Comparison of ENCODE assay signal across 28 cellular contexts in genomic region chr10:76244061-76244686, GRCh38.
"Had no signal": no experiment of that assay in that cellular context is flagged by ENCODE, and none has a peak within 500 bp of the region (broad histone marks: within the 10 kb centered on the region; RNA-seq: fewer than 3 reads in every experiment).

No MANE protein-coding gene starts in this region.

- H3K4me1 ChIP-seq: breast epithelium, heart left ventricle, pancreas, psoas muscle, right atrium auricular region, spleen had no signal

- H3K27ac ChIP-seq: breast epithelium, heart left ventricle, pancreas, psoas muscle, right atrium auricular region, WERI-Rb-1 had no signal

- H3K4me1 Mint-ChIP-seq: activated naive CD4-positive, alpha-beta T cell treated with anti-CD3 and anti-CD28 coated beads, Interleukin-2, amount 10 ng/mL, durations not matched to agents 7 days and 5 days; activated naive CD8-positive, alpha-beta T cell treated with anti-CD3 and anti-CD28 coated beads, Interleukin-2, amount 10 ng/mL, durations not matched to agents 7 days and 5 days; central memory CD8-positive, alpha-beta T cell; immature natural killer cell; T-helper 17 cell had no signal

- ATAC-seq: activated CD4-positive, CD25-positive, alpha-beta regulatory T cell treated with anti-CD3 and anti-CD28 coated beads, Interleukin-2, amount 50 U/mL, for 24 hours; heart left ventricle; left lobe of liver; naive thymus-derived CD4-positive, alpha-beta T cell; pancreas; psoas muscle; T-helper 17 cell had no signal

- H3K27me3 Mint-ChIP-seq: activated CD4-positive, alpha-beta memory T cell treated with anti-CD3 and anti-CD28 coated beads for 36 hours; activated naive CD4-positive, alpha-beta T cell treated with anti-CD3 and anti-CD28 coated beads, Interleukin-2, amount 10 ng/mL, durations not matched to agents 7 days and 5 days; activated naive CD8-positive, alpha-beta T cell treated with anti-CD3 and anti-CD28 coated beads, Interleukin-2, amount 10 ng/mL, durations not matched to agents 7 days and 5 days; central memory CD8-positive, alpha-beta T cell; naive thymus-derived CD4-positive, alpha-beta T cell; T-helper 17 cell had no signal

- DNase-seq: activated CD4-positive, alpha-beta memory T cell treated with anti-CD3 and anti-CD28 coated beads for 36 hours; activated CD4-positive, alpha-beta T cell treated with anti-CD3 and anti-CD28 coated beads for 48 hours; activated CD8-positive, alpha-beta memory T cell treated with anti-CD3 and anti-CD28 coated beads, Interleukin-2, amount 50 U/mL, for 4 hours; activated gamma-delta T cell; activated naive CD4-positive, alpha-beta T cell treated with anti-CD3 and anti-CD28 coated beads, Interleukin-2, amount 10 ng/mL, durations not matched to agents 7 days and 5 days; activated naive CD8-positive, alpha-beta T cell treated with anti-CD3 and anti-CD28 coated beads, Interleukin-2, amount 10 ng/mL, durations not matched to agents 7 days and 5 days; activated T-cell treated with anti-CD3 and anti-CD28 coated beads, Interleukin-2, amount 50 U/mL, for 1 hour; dermis blood vessel endothelial cell; effector CD8-positive, alpha-beta T cell; foreskin fibroblast; heart left ventricle; immature natural killer cell; naive thymus-derived CD4-positive, alpha-beta T cell; pancreas; psoas muscle; spleen; stimulated activated naive CD4-positive, alpha-beta T cell; T-helper 17 cell; T1000; transverse colon; WERI-Rb-1 had no signal

- H3K27me3 ChIP-seq: breast epithelium, heart left ventricle, pancreas, right atrium auricular region, spleen, transverse colon had no signal

- H3K4me3 ChIP-seq: breast epithelium, heart left ventricle, lung, pancreas, psoas muscle, right atrium auricular region, spleen, transverse colon had no signal

- H3K9me3 Mint-ChIP-seq: activated CD4-positive, alpha-beta memory T cell treated with anti-CD3 and anti-CD28 coated beads for 36 hours; activated naive CD4-positive, alpha-beta T cell treated with anti-CD3 and anti-CD28 coated beads, Interleukin-2, amount 10 ng/mL, durations not matched to agents 7 days and 5 days; activated T-helper 1 cell treated with anti-CD3 and anti-CD28 coated beads, Interleukin-12 subunit alpha, Interleukin-12 subunit beta, Interleukin-2, Interleukin-4 antibody, amounts not matched to agents 30 ng/mL and 10 ng/mL and 1 ng/mL, durations not matched to agents 14 hours and 24 hours and 36 hours had no signal

- H3K4me3 Mint-ChIP-seq: activated CD4-positive, alpha-beta memory T cell treated with anti-CD3 and anti-CD28 coated beads for 36 hours; activated naive CD4-positive, alpha-beta T cell treated with anti-CD3 and anti-CD28 coated beads, Interleukin-2, amount 10 ng/mL, durations not matched to agents 7 days and 5 days; activated naive CD8-positive, alpha-beta T cell treated with anti-CD3 and anti-CD28 coated beads, Interleukin-2, amount 10 ng/mL, durations not matched to agents 7 days and 5 days; activated T-helper 1 cell treated with anti-CD3 and anti-CD28 coated beads, Interleukin-12 subunit alpha, Interleukin-12 subunit beta, Interleukin-2, Interleukin-4 antibody, amounts not matched to agents 30 ng/mL and 10 ng/mL and 1 ng/mL, durations not matched to agents 14 hours and 24 hours and 36 hours; central memory CD8-positive, alpha-beta T cell; immature natural killer cell; naive thymus-derived CD4-positive, alpha-beta T cell; T-helper 17 cell had no signal

- H3K9me3 ChIP-seq: breast epithelium, heart left ventricle, pancreas, psoas muscle, right atrium auricular region, spleen, transverse colon had no signal

- H3K36me3 Mint-ChIP-seq: activated CD4-positive, alpha-beta memory T cell treated with anti-CD3 and anti-CD28 coated beads for 36 hours; activated naive CD4-positive, alpha-beta T cell treated with anti-CD3 and anti-CD28 coated beads, Interleukin-2, amount 10 ng/mL, durations not matched to agents 7 days and 5 days; activated naive CD8-positive, alpha-beta T cell treated with anti-CD3 and anti-CD28 coated beads, Interleukin-2, amount 10 ng/mL, durations not matched to agents 7 days and 5 days; immature natural killer cell; naive thymus-derived CD4-positive, alpha-beta T cell had no signal

- H3K27ac Mint-ChIP-seq: activated CD4-positive, alpha-beta memory T cell treated with anti-CD3 and anti-CD28 coated beads for 36 hours; activated naive CD4-positive, alpha-beta T cell treated with anti-CD3 and anti-CD28 coated beads, Interleukin-2, amount 10 ng/mL, durations not matched to agents 7 days and 5 days; activated naive CD8-positive, alpha-beta T cell treated with anti-CD3 and anti-CD28 coated beads, Interleukin-2, amount 10 ng/mL, durations not matched to agents 7 days and 5 days; activated T-helper 1 cell treated with anti-CD3 and anti-CD28 coated beads, Interleukin-12 subunit alpha, Interleukin-12 subunit beta, Interleukin-2, Interleukin-4 antibody, amounts not matched to agents 30 ng/mL and 10 ng/mL and 1 ng/mL, durations not matched to agents 14 hours and 24 hours and 36 hours; immature natural killer cell; naive thymus-derived CD4-positive, alpha-beta T cell; T-helper 17 cell had no signal

- H3K36me3 ChIP-seq: breast epithelium, heart left ventricle, pancreas, right atrium auricular region, spleen, transverse colon, WERI-Rb-1 had no signal
